In the genomic region with DNA sequence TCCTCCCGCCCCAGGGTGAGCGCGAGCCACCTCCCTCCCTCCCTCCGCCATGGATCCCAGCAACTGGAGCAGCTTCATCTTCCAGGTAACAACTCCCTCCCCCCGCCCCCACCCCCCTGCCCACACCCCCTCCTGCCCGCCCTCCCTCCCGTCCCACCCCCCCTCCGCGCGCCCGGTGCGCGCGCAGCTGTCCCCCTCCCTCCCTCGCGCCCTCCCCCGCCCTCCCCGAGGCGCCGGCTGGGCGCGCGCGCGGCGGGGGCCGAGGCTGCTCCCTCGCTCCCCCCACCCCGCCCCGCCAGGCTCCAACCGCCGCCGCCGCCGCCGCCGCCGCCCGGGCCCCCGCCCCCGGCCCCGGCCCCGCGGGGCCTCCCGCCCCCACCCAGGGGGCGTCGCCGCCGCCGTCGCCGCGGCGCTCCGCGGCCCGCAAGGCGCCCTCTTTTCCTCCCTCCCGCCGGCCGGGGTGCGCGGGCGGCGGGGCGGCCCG, we compare ENCODE assay signal across 7 cellular contexts. TPM values are rescaled to one million over a fixed set of nuclear protein-coding genes. Genes with fewer than 3 reads are reported as not detected.
DNase-seq lines count a peak whose midpoint lies in the region; ATAC-seq, FAIRE-seq and TF ChIP-seq lines count a peak whose summit lies in the region.

A gene (plus strand): TSS at position 434 of the 484 bp plus-strand sequence. CDS start 173 bp downstream, outside the sequence.

- DNase-seq in GF-D8 (lab: John Stamatoyannopoulos, UW), result peak; percentile 79
- DNase-seq in activated B cell treated with CpG ODN at 0.5 μM for 24 hours, result peak; percentile 66
- DNase-seq in endothelial cell of umbilical vein (ENCODE audit: low read depth, low spot score), result no peak
- peak in 1 of 2 donors; percentile 95 for DNase-seq in upper lobe of left lung

- peak; percentile 12 for ATAC-seq in activated B cell treated with CpG ODN at 0.5 μM for 24 hours (ENCODE audit: low read depth)
- ATAC-seq in upper lobe of left lung (ENCODE audit: low FRiP score in 2 of 2), result peak in 1 of 2 donors; percentile 3
- ATAC-seq in GM21825 (IDR thresholded peaks at IDR 0.05; ENCODE audit: unreplicated experiment), result no peak

- H3K27ac ChIP-seq in KOPT-K1 (ENCODE audit: low read depth, low read length, poor library complexity, severe bottlenecking) (peak within 1 kb of the TSS; percentile 98), endothelial cell of umbilical vein (ENCODE audit: insufficient read depth, low read depth, low read length) (peak within 1 kb of the TSS; percentile 68), muscle layer of colon (ENCODE audit: low read depth, low read length) (peak within 1 kb of the TSS; percentile 94), upper lobe of left lung (peak within 1 kb of the TSS; percentile 96 to 97 (median 97))

- peaks cover 51% of the 10 kb centered on the region for H3K4me1 Mint-ChIP-seq in activated B cell treated with CpG ODN at 0.5 μM for 24 hours

- peak within 1 kb of the TSS; percentile 100 for H3K4me3 Mint-ChIP-seq in activated B cell treated with CpG ODN at 0.5 μM for 24 hours

- H3K79me2 ChIP-seq in endothelial cell of umbilical vein (ENCODE audit: control insufficient read depth, insufficient read depth, low read length), result peaks cover 29% of the 10 kb centered on the region

- FAIRE-seq in endothelial cell of umbilical vein (lab: Jason Lieb, UNC), result no peak

- intact Hi-C loops in activated B cell treated with CpG ODN at 0.5 μM for 24 hours (cut with micrococcal nuclease) (loop anchor here (2.0 kb wide), 1 partner anchor 15 kb away; a partner anchor contains a TSS), endothelial cell of umbilical vein (cut with micrococcal nuclease) (loop anchor here (5.0 kb wide), 2 partner anchors 104 to 166 kb away; a partner anchor contains a TSS)

- peaks cover 35% of the 10 kb centered on the region for H3K4me1 ChIP-seq in endothelial cell of umbilical vein (ENCODE audit: control insufficient read depth, extremely low read depth, insufficient read depth, low read length)
- peaks cover 41% of the 10 kb centered on the region for H3K4me1 ChIP-seq in muscle layer of colon (ENCODE audit: insufficient read depth, low read length)
- H3K4me1 ChIP-seq in upper lobe of left lung, result peaks cover 39 to 52% (median 48%) of the 10 kb centered on the region in 4 donors

- H3K27ac Mint-ChIP-seq in activated B cell treated with CpG ODN at 0.5 μM for 24 hours, result peak within 1 kb of the TSS; percentile 100

- H3K4me3 ChIP-seq in endothelial cell of umbilical vein (replicated peaks in 1 of 3; ENCODE audit: insufficient read depth in 1 of 3, low read depth in 1 of 3, low read length in 3 of 3), result peak within 1 kb of the TSS; percentile 42 to 72 (median 62)
- H3K4me3 ChIP-seq in muscle layer of colon (ENCODE audit: low read depth in 1 of 2, low read length in 2 of 2), result peak within 1 kb of the TSS; percentile 55 to 83
- peak within 1 kb of the TSS; percentile 63 to 93 (median 83) for H3K4me3 ChIP-seq in upper lobe of left lung

- H3K27me3 ChIP-seq in endothelial cell of umbilical vein (ENCODE audit: control insufficient read depth in 2 of 2, insufficient read depth in 2 of 2, low read length in 2 of 2) (no peaks in the 10 kb centered on the region), muscle layer of colon (ENCODE audit: control insufficient read depth in 1 of 2, insufficient read depth in 2 of 2, low read length in 2 of 2) (no peaks in the 10 kb centered on the region), upper lobe of left lung (no peaks in the 10 kb centered on the region)

- H4K20me1 ChIP-seq in endothelial cell of umbilical vein (replicated peaks; ENCODE audit: control insufficient read depth, extremely low read depth, insufficient read depth, low read length), result no peaks in the 10 kb centered on the region

- H3K4me2 ChIP-seq in endothelial cell of umbilical vein (ENCODE audit: insufficient read depth, low read length), result peak within 1 kb of the TSS; percentile 71

- dilution Hi-C loops in endothelial cell of umbilical vein (cut with MboI; ENCODE audit: extremely low pct_ligation_motif_present, low sequenced_read_pairs), result loop anchor here (10.0 kb wide), 1 partner anchor 189 kb away; a partner anchor contains a TSS

- H3K36me3 Mint-ChIP-seq in activated B cell treated with CpG ODN at 0.5 μM for 24 hours (ENCODE audit: low read depth), result peaks cover 31% of the 10 kb centered on the region

- H3K36me3 ChIP-seq in KOPT-K1 (ENCODE audit: insufficient read depth, low read length), result peaks cover 71% of the 10 kb centered on the region
- peaks cover 8 to 14% of the 10 kb centered on the region in 2 experiments for H3K36me3 ChIP-seq in endothelial cell of umbilical vein (ENCODE audit: control insufficient read depth in 2 of 2, extremely low read depth in 1 of 2, insufficient read depth in 2 of 2, low read length in 2 of 2)
- peaks cover 17% of the 10 kb centered on the region for H3K36me3 ChIP-seq in muscle layer of colon (ENCODE audit: insufficient read depth, low read length)
- H3K36me3 ChIP-seq in upper lobe of left lung, result peaks cover 2 to 21% (median 17%) of the 10 kb centered on the region in 4 donors

- TF ChIP-seq POLR2A in endothelial cell of umbilical vein (IDR thresholded peaks at IDR 0.05; ENCODE audit: low read depth, low read length), result no peak
- TF ChIP-seq POLR2A in upper lobe of left lung (IDR thresholded peaks at IDR 0.05), result no peak

- H3K9ac ChIP-seq in endothelial cell of umbilical vein (replicated peaks; ENCODE audit: extremely low read depth, insufficient read depth, low read length), result peak within 1 kb of the TSS; percentile 60
- no peak within 1 kb of the TSS for H3K9ac ChIP-seq in muscle layer of colon (ENCODE audit: low read length)

- WGBS in upper lobe of left lung, 2 donors, result no CpG with 5 or more reads among the region's 67 CpGs

- CTCF ChIA-PET in activated B cell treated with CpG ODN at 0.5 μM for 24 hours (lab: Charles Lee) (interaction anchor here (2.8 kb wide), 1 partner anchor 105 kb away, joined by 12 read pairs; no protein-coding TSS in a partner anchor), endothelial cell of umbilical vein (lab: Charles Lee) (interaction anchor here (0.7 to 3.7 kb wide), 4 partner anchors 10 to 106 kb away, joined by 3 to 163 read pairs (median 4); a partner anchor contains a TSS)

- H3K9me3 ChIP-seq in KOPT-K1 (ENCODE audit: insufficient read depth, low read length, poor library complexity, severe bottlenecking) (no peaks in the 10 kb centered on the region), endothelial cell of umbilical vein (replicated peaks; ENCODE audit: control insufficient read depth, insufficient read depth, low read length) (no peaks in the 10 kb centered on the region), muscle layer of colon (ENCODE audit: low read length) (no peaks in the 10 kb centered on the region), upper lobe of left lung (no peaks in the 10 kb centered on the region)

- peak within 1 kb of the TSS; percentile 31 for H2AFZ ChIP-seq in endothelial cell of umbilical vein (ENCODE audit: low read depth, low read length)

- H3K27me3 Mint-ChIP-seq in activated B cell treated with CpG ODN at 0.5 μM for 24 hours, result no peaks in the 10 kb centered on the region

- no peak for TF ChIP-seq EP300 in upper lobe of left lung (IDR thresholded peaks at IDR 0.05)

- no peaks in the 10 kb centered on the region for H3K9me3 Mint-ChIP-seq in activated B cell treated with CpG ODN at 0.5 μM for 24 hours

- POLR2A ChIA-PET in activated B cell treated with CpG ODN at 0.5 μM for 24 hours (lab: Charles Lee), result interaction anchor here (0.5 to 5.5 kb wide), 18 partner anchors 10 to 1314 kb away, joined by 3 to 147 read pairs (median 4); a partner anchor contains a TSS
- POLR2A ChIA-PET in endothelial cell of umbilical vein (lab: Charles Lee), result interaction anchor here (0.6 kb wide), 2 partner anchors 42 to 98 kb away, joined by 3 to 4 read pairs; no protein-coding TSS in a partner anchor

- no peak for TF ChIP-seq CTCF in activated B cell treated with CpG ODN at 0.5 μM for 24 hours (IDR thresholded peaks at IDR 0.05)
- TF ChIP-seq CTCF in endothelial cell of umbilical vein (IDR thresholded peaks at IDR 0.05; ENCODE audit: extremely low read depth in 1 of 2, insufficient read depth in 1 of 2, low read depth in 1 of 2, low read length in 2 of 2), result no peak
- no peak for TF ChIP-seq CTCF in upper lobe of left lung (IDR thresholded peaks at IDR 0.05)

- H3K9me1 ChIP-seq in endothelial cell of umbilical vein (replicated peaks; ENCODE audit: control insufficient read depth, extremely low read depth, insufficient read depth, low read length), result no peaks in the 10 kb centered on the region

- no TSS peak for BruUV-seq in endothelial cell of umbilical vein (replicated peaks; lab: Mats Ljungman, UMichigan)

TF ChIP-seq in endothelial cell of umbilical vein, 7 proteins besides CTCF, POLR2A, EP300 and RAD21:
- TF ChIP-seq GATA2 (IDR thresholded peaks at IDR 0.05; ENCODE audit: insufficient read depth, insufficient read length, low read depth, low read length) (no peak), JUN (IDR thresholded peaks at IDR 0.05; ENCODE audit: borderline replicate concordance, insufficient read depth, insufficient read length, low read depth) (no peak), EZH2 (IDR thresholded peaks at IDR 0.05; ENCODE audit: borderline replicate concordance, low read depth, low read length, severe bottlenecking) (no peak), FOS (IDR thresholded peaks at IDR 0.05; ENCODE audit: borderline replicate concordance, insufficient read depth, low read length) (no peak), MYC (IDR thresholded peaks at IDR 0.05; ENCODE audit: low read depth, low read length) (no peak), POLR2AphosphoS5 (IDR thresholded peaks at IDR 0.05; ENCODE audit: insufficient read depth, low read depth, low read length) (no peak)
- TF ChIP-seq, protein P1, sequence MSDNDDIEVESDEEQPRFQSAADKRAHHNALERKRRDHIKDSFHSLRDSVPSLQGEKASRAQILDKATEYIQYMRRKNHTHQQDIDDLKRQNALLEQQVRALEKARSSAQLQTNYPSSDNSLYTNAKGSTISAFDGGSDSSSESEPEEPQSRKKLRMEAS (IDR thresholded peaks at IDR 0.05; ENCODE audit: insufficient read depth, insufficient read length), result no peak
TF ChIP-seq in endothelial cell of umbilical vein: peak in this region for 0.

RNA-seq across cellular contexts. Expression of the gene that starts here (rescaled TPM):
- total RNA-seq in activated B cell treated with CpG ODN at 0.5 μM for 24 hours (172 and 187 TPM in 2 replicates), endothelial cell of umbilical vein (311 TPM in 2 replicates), upper lobe of left lung (100 to 1,000 TPM in 5 of 6 donors, 10 to 100 TPM in 1; 83.7 to 232 (median 165) TPM)
- 165 and 212 TPM in 2 replicates for polyA plus RNA-seq in endothelial cell of umbilical vein
- 204 and 249 TPM in 2 replicates for polyA plus RNA-seq in endothelial cell of umbilical vein (2011; cell fraction: cytosol; rRNA removed)
- 129 and 147 TPM in 2 replicates for polyA plus RNA-seq in endothelial cell of umbilical vein (2011; cell fraction: nucleus; rRNA removed)
- 303 and 323 TPM in 2 replicates for polyA plus RNA-seq in endothelial cell of umbilical vein (2012)
- 291 and 342 TPM in 2 replicates for polyA minus RNA-seq in endothelial cell of umbilical vein
- 395 TPM for polyA minus RNA-seq in endothelial cell of umbilical vein (2011; cell fraction: cytosol; rRNA and poly(A)+ RNA removed)
- polyA minus RNA-seq in endothelial cell of umbilical vein (2011; cell fraction: nucleus; rRNA and poly(A)+ RNA removed), result 51.4 and 56.6 TPM in 2 replicates
